13 cellular contexts compared by ENCODE assay signal in the genomic region with DNA sequence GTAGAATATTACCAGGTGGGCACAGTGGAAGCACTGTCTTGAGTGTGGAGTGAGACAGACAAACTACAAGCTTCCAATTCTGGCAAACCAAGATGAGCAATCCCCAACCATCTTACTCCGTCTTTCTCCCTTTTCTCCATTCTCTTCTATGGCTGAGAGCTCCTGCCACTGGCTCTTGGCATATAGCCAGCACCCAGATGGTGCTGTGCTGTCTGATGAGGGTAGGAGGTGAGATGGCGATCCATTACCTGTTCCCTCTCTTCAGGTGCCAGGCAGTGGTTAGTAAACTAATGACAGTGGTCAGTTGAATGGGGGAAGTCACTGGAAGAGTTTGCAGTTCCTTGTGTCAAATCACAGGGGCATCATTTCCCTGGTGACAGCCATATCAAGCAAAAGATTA.
DNase-seq lines count a peak whose midpoint lies in the region; ATAC-seq and TF ChIP-seq lines count a peak whose summit lies in the region.
"Had no signal": no experiment of that assay in that cellular context is flagged by ENCODE, and none has a peak within 500 bp of the region (broad histone marks: within the 10 kb centered on the region; RNA-seq: fewer than 3 reads in every experiment).

No MANE protein-coding gene starts in this region.

- H3K4me1 ChIP-seq in suprapubic skin, result peaks cover 29% of the 10 kb centered on the region
- H3K4me1 ChIP-seq in naive thymus-derived CD4-positive, alpha-beta T cell (ENCODE audit: control insufficient read depth in 2 of 2, insufficient read depth in 2 of 2, low read length in 2 of 2), result no peaks in the 10 kb centered on the region
- H3K4me1 ChIP-seq in tibial nerve, result peaks cover 0 to 46% (median 28%) of the 10 kb centered on the region in 4 donors

- H3K27ac ChIP-seq in VCaP (peak overlapping the region; percentile 86), suprapubic skin (peak overlapping the region; percentile 23), tibial nerve (peak overlapping the region in 1 of 4 donors; percentile 66)
- H3K27ac ChIP-seq in naive thymus-derived CD4-positive, alpha-beta T cell (ENCODE audit: low read depth, low read length), result no peak overlapping the region
- H3K27ac ChIP-seq: SJCRH30 had no signal

- no peak overlapping the region for H3K4me3 ChIP-seq in suprapubic skin
- no peak overlapping the region for H3K4me3 ChIP-seq in naive thymus-derived CD4-positive, alpha-beta T cell (ENCODE audit: low read length)
- no peak overlapping the region for H3K4me3 ChIP-seq in tibial nerve
- H3K4me3 ChIP-seq: SJCRH30 had no signal

- peaks cover 0 to 26% (median 7%) of the 10 kb centered on the region in 5 donors for H3K27me3 Mint-ChIP-seq in naive thymus-derived CD4-positive, alpha-beta T cell

- no peaks in the 10 kb centered on the region for H3K9me3 Mint-ChIP-seq in naive thymus-derived CD4-positive, alpha-beta T cell

- TF ChIP-seq EP300 in suprapubic skin (IDR thresholded peaks at IDR 0.05), result no peak
- TF ChIP-seq EP300 in tibial nerve (IDR thresholded peaks at IDR 0.05), result no peak

- intact Hi-C loops in naive thymus-derived CD4-positive, alpha-beta T cell (cut with micrococcal nuclease), result no loop called here
- intact Hi-C loops in head of caudate nucleus (cut with DNase I), result loop anchor here (10.0 kb wide), 1 partner anchor 111 kb away; the partner anchor contains the start of gene FNBP1L

- H3K27me3 ChIP-seq in suprapubic skin (no peaks in the 10 kb centered on the region), tibial nerve (no peaks in the 10 kb centered on the region)
- no peaks in the 10 kb centered on the region for H3K27me3 ChIP-seq in naive thymus-derived CD4-positive, alpha-beta T cell (ENCODE audit: control insufficient read depth in 2 of 2, insufficient read depth in 2 of 2, low read length in 2 of 2)
- H3K27me3 ChIP-seq: SJCRH30 had no signal

- H3K36me3 Mint-ChIP-seq in naive thymus-derived CD4-positive, alpha-beta T cell, result no peaks in the 10 kb centered on the region

- H3K36me3 ChIP-seq in suprapubic skin (peaks cover 9% of the 10 kb centered on the region), tibial nerve (peaks cover 0 to 22% (median 0%) of the 10 kb centered on the region in 3 donors)
- H3K36me3 ChIP-seq in naive thymus-derived CD4-positive, alpha-beta T cell (ENCODE audit: control insufficient read depth in 2 of 3, insufficient read depth in 3 of 3, low read length in 3 of 3), result no peaks in the 10 kb centered on the region

- peaks cover 7 to 29% (median 20%) of the 10 kb centered on the region in 7 donors for H3K4me1 Mint-ChIP-seq in naive thymus-derived CD4-positive, alpha-beta T cell

- DNase-seq in NCI-H748 (lab: John Stamatoyannopoulos, UW; ENCODE audit: unreplicated experiment) (peak; percentile 31), NCI-H748 treated with DMSO at 0.1 percent for 48 hours (lab: John Stamatoyannopoulos, UW) (no peak), NCI-H1105 (lab: John Stamatoyannopoulos, UW) (peak; percentile 76), suprapubic skin (ENCODE audit: low spot score in 2 of 2) (no peak), tibial nerve (ENCODE audit: low spot score in 2 of 2) (no peak), head of caudate nucleus (no peak)
- DNase-seq in naive thymus-derived CD4-positive, alpha-beta T cell, result no peak
- DNase-seq: effector CD4-positive, alpha-beta T cell; islet precursor cell; NCI-H526 treated with DMSO at 0.1 percent for 48 hours; stimulated activated CD4-positive, alpha-beta T cell treated with anti-CD3 and anti-CD28 coated beads, Interleukin-15, amount 100 ng/mL, for 24 hours had no signal

- TF ChIP-seq POLR2A in suprapubic skin (IDR thresholded peaks at IDR 0.05) (no peak), tibial nerve (IDR thresholded peaks at IDR 0.05) (no peak)

- 82% methylated on average over 2 of the region's 2 CpGs for WGBS in suprapubic skin
- 91 to 96% methylated on average over 2 of the region's 2 CpGs for WGBS in tibial nerve, 2 donors

- CTCF ChIA-PET in naive thymus-derived CD4-positive, alpha-beta T cell (lab: Charles Lee), result no interaction called here

- POLR2A ChIA-PET in naive thymus-derived CD4-positive, alpha-beta T cell (lab: Charles Lee), result no interaction called here

- H3K27ac Mint-ChIP-seq in naive thymus-derived CD4-positive, alpha-beta T cell, result no peak overlapping the region

- no peaks in the 10 kb centered on the region for H3K9me3 ChIP-seq in suprapubic skin
- H3K9me3 ChIP-seq in naive thymus-derived CD4-positive, alpha-beta T cell (ENCODE audit: control insufficient read depth in 2 of 3, low read length in 3 of 3), result no peaks in the 10 kb centered on the region
- no peaks in the 10 kb centered on the region for H3K9me3 ChIP-seq in tibial nerve
- H3K9me3 ChIP-seq: SJCRH30 had no signal

- ATAC-seq in naive thymus-derived CD4-positive, alpha-beta T cell, result no peak

- no peak for TF ChIP-seq CTCF in VCaP (conservative IDR thresholded peaks at IDR 0.05)
- TF ChIP-seq CTCF in suprapubic skin (IDR thresholded peaks at IDR 0.05), result no peak
- no peak for TF ChIP-seq CTCF in tibial nerve (IDR thresholded peaks at IDR 0.05)

- no peak overlapping the region for H3K4me3 Mint-ChIP-seq in naive thymus-derived CD4-positive, alpha-beta T cell

Comparison
In these comparisons a context has a peak if more than half of its experiments do, and no peak if none do; other contexts are left out.
1. DNase-seq: peak in NCI-H748 (single experiment) and NCI-H1105 (single experiment); none in NCI-H748 treated with DMSO at 0.1 percent for 48 hours (single experiment), suprapubic skin (0 of 2), naive thymus-derived CD4-positive, alpha-beta T cell (0 of 9), tibial nerve (0 of 2) and head of caudate nucleus (0 of 42).